19 cellular contexts compared by ENCODE assay signal in genomic region chr18:61710082-61710620, GRCh38.
DNase-seq lines count a peak whose midpoint lies in the region; ATAC-seq and TF ChIP-seq lines count a peak whose summit lies in the region.
"Had no signal": no experiment of that assay in that cellular context is flagged by ENCODE, and none has a peak within 500 bp of the region (broad histone marks: within the 10 kb centered on the region; RNA-seq: fewer than 3 reads in every experiment).

No MANE protein-coding gene starts in this region.

- H3K79me2 ChIP-seq in neural progenitor cell (ENCODE audit: low read depth), result no peaks in the 10 kb centered on the region

- no peak overlapping the region for H2AFZ ChIP-seq in neural progenitor cell (replicated peaks)

- no peaks in the 10 kb centered on the region for H3K36me3 ChIP-seq in endodermal cell (ENCODE audit: control insufficient read depth, insufficient read depth, low read length)
- H3K36me3 ChIP-seq in neural progenitor cell, result no peaks in the 10 kb centered on the region

- H3K4me1 ChIP-seq in endodermal cell (ENCODE audit: control insufficient read depth, insufficient read depth, low read length) (peaks cover 20% of the 10 kb centered on the region), neural progenitor cell (peaks cover 23% of the 10 kb centered on the region), foreskin keratinocyte (no peaks in the 10 kb centered on the region)

- peaks cover 54% of the 10 kb centered on the region for H3K4me1 Mint-ChIP-seq in endodermal cell
- H3K4me1 Mint-ChIP-seq in neural progenitor cell, result peaks cover 21% of the 10 kb centered on the region

- H3K9me3 ChIP-seq in endodermal cell (ENCODE audit: control insufficient read depth, low read length) (peaks cover 8% of the 10 kb centered on the region), neural progenitor cell (ENCODE audit: low read depth) (no peaks in the 10 kb centered on the region)

- H3K27me3 ChIP-seq in endodermal cell (ENCODE audit: control insufficient read depth, insufficient read depth, low read length, poor library complexity, severe bottlenecking) (no peaks in the 10 kb centered on the region), neural progenitor cell (no peaks in the 10 kb centered on the region), foreskin keratinocyte (peaks cover 3% of the 10 kb centered on the region)

- H3K9ac ChIP-seq in endodermal cell (ENCODE audit: extremely low read depth, low read length, poor library complexity, severe bottlenecking) (no peak overlapping the region), neural progenitor cell (no peak overlapping the region)

- H3K27ac ChIP-seq in endodermal cell (ENCODE audit: low read depth, low read length) (no peak overlapping the region), neural progenitor cell (no peak overlapping the region), foreskin keratinocyte (no peak overlapping the region)

- H3K9me3 Mint-ChIP-seq in endodermal cell (no peaks in the 10 kb centered on the region), neural progenitor cell (no peaks in the 10 kb centered on the region)

- H3K4me3 Mint-ChIP-seq in endodermal cell, result no peak overlapping the region
- H3K4me3 Mint-ChIP-seq in neural progenitor cell, result no peak overlapping the region

- H3K36me3 Mint-ChIP-seq in endodermal cell (ENCODE audit: low read depth), result no peaks in the 10 kb centered on the region
- no peaks in the 10 kb centered on the region for H3K36me3 Mint-ChIP-seq in neural progenitor cell

- no peak for DNase-seq in Right ventricle myocardium inferior (ENCODE audit: missing footprints)
- no peak for DNase-seq in left ventricle myocardium superior
- DNase-seq in endodermal cell, result peak; percentile 72
- DNase-seq in neural progenitor cell (ENCODE audit: low spot score), result peak; percentile 5
- DNase-seq in DMS53 treated with DMSO at 0.1 percent for 48 hours (lab: John Stamatoyannopoulos, UW; ENCODE audit: unreplicated experiment), result no peak
- no peak for DNase-seq in foreskin keratinocyte
- no peak for DNase-seq in D341Med (ENCODE audit: low spot score)
- DNase-seq: 8988T, DMS79, Karpas-422, NCI-H1092 treated with DMSO at 0.1 percent for 48 hours, NCI-H1436, NCI-H187, NCI-H2081 treated with DMSO at 0.1 percent for 48 hours, NCI-H2171, NCI-H226, NCI-H510A, NCI-H69 had no signal

- intact Hi-C loops in Right ventricle myocardium inferior (cut with DNase I), result no loop called here
- intact Hi-C loops in left ventricle myocardium superior (cut with micrococcal nuclease), result no loop called here

- 38% methylated on average over 1 of the region's 1 CpG; no CpG with 5 or more reads in 1 of the 2 experiments for WGBS in endodermal cell (ENCODE audit: insufficient coverage in 1 of 2, insufficient read length in 1 of 2), 2 experiments

- H3K27ac Mint-ChIP-seq in endodermal cell (peak overlapping the region; percentile 75), neural progenitor cell (no peak overlapping the region)

- TF ChIP-seq CTCF in endodermal cell (conservative IDR thresholded peaks at IDR 0.05) (no peak), neural progenitor cell (IDR thresholded peaks at IDR 0.05) (no peak), foreskin keratinocyte (conservative IDR thresholded peaks at IDR 0.05) (no peak)

- no peak overlapping the region for H3K4me2 ChIP-seq in neural progenitor cell

- H3K27me3 Mint-ChIP-seq in endodermal cell (ENCODE audit: insufficient read depth) (no peaks in the 10 kb centered on the region), neural progenitor cell (ENCODE audit: insufficient read depth, low read depth) (no peaks in the 10 kb centered on the region)

- ATAC-seq in Right ventricle myocardium inferior (peak; percentile 20), left ventricle myocardium superior (no peak), foreskin keratinocyte (no peak)
- ATAC-seq: HCT116 had no signal

- H3K4me3 ChIP-seq in endodermal cell (ENCODE audit: low read length) (no peak overlapping the region), neural progenitor cell (no peak overlapping the region)

- H4K20me1 ChIP-seq in neural progenitor cell (ENCODE audit: low read depth), result no peaks in the 10 kb centered on the region

- peaks cover 12% of the 10 kb centered on the region for H3F3A ChIP-seq in neural progenitor cell (ENCODE audit: low read depth)

Comparison
In these comparisons a context has a peak if more than half of its experiments do, and no peak if none do; other contexts are left out.
1. DNase-seq: peak in endodermal cell (single experiment) and neural progenitor cell (single experiment); none in Right ventricle myocardium inferior (single experiment), left ventricle myocardium superior (single experiment), DMS53 treated with DMSO at 0.1 percent for 48 hours (single experiment), foreskin keratinocyte (0 of 2) and D341Med (single experiment).